In genomic region chrY:24613891-24614290, GRCh38 we compare ENCODE assay signal across 10 cellular contexts. TPM values are rescaled to one million over a fixed set of nuclear protein-coding genes. Genes with fewer than 3 reads are reported as not detected.
"Had no signal": no experiment of that assay in that cellular context is flagged by ENCODE, and none has a peak within 500 bp of the region (broad histone marks: within the 10 kb centered on the region; RNA-seq: fewer than 3 reads in every experiment).

No MANE protein-coding gene starts in this region.

RNA-seq across cellular contexts. Expression of gene BPY2B, which starts 3.9 kb away (rescaled TPM):
- total RNA-seq: OCI-LY7, PC-3, PC-9, Peyer's patch, Right ventricle myocardium inferior, Right ventricle myocardium superior, RPMI7951, SJCRH30, SJSA1, SK-MEL-5 had no signal
